ENCODE assay signal across 6 cellular contexts in the genomic region with DNA sequence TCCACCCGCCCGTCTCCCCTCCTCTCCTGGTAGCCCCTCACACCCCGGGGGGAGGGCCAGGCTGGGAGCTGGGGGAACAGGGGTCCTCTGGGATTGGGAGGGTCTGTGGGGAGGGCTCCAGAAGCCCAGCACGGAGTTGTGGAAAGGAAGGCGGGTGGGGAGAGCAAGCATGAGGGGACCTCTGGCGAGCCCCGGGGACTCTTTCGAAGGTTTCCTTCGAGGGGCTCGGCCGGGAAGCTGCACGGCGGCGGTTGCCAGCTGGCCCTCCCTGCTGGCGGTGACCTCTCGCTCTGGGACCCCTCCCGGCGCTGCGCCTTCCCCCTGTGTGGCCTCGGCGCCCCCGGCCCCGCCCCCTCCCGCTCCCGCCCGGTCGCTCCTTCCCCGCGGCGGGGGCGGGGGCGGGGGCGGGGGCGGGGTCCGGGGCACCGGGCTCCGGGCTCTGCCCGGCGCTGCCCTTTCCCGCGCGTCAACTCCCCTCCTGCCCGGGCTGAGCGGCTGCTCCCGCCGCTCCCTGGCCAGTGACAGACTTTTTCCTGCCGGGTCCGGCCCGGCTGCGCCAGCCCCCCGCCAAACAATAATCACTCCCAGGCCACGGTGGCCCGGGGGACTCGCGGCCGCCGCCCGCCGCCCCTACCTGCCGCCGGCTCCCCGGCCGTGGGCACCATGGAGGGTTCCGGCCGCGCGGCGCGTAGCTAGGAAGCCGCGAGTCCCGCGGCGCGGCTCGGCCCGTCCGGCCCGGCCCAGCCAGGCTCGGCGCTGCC. TPM values are rescaled to one million over a fixed set of nuclear protein-coding genes. Genes with fewer than 3 reads are reported as not detected.
A peak's percentile ranks its signal among the peaks of the same experiment; 100 is the strongest.
DNase-seq lines count a peak whose midpoint lies in the region; ATAC-seq and TF ChIP-seq lines count a peak whose summit lies in the region.

No MANE protein-coding gene starts in this region.

- CTCF ChIA-PET in BJ (lab: Yijun Ruan, JAX) = interaction anchor here (1.4 to 24.6 kb wide), 5 partner anchors 9 to 134 kb away, joined by 3 to 892 read pairs (median 78); a partner anchor contains a TSS

- H3K27me3 ChIP-seq in BJ (ENCODE audit: control insufficient read depth, insufficient read depth, low read length) = no peaks in the 10 kb centered on the region
- H3K27me3 ChIP-seq in liver (ENCODE audit: control insufficient read depth in 4 of 4, insufficient read depth in 4 of 4, low read length in 3 of 4) = no peaks in the 10 kb centered on the region

- DNase-seq in BJ (ENCODE audit: low read depth) (no peak), SK-N-MC (ENCODE audit: low read depth, low spot score) (no peak), NOMO-1 (lab: John Stamatoyannopoulos, UW; ENCODE audit: unreplicated experiment in 2 of 2) (no peak), inferior parietal cortex (ENCODE audit: extremely low spot score) (no peak)

- 3% methylated on average over 81 of the region's 81 CpGs for WGBS in liver

- peaks cover 8 to 24% (median 10%) of the 10 kb centered on the region in 4 donors for H3K4me1 ChIP-seq in liver (ENCODE audit: control insufficient read depth in 4 of 4, insufficient read depth in 4 of 4, low read length in 3 of 4)

- no peak for ATAC-seq in GM18520 (IDR thresholded peaks at IDR 0.05; ENCODE audit: unreplicated experiment)

- no peak overlapping the region for H3K27ac ChIP-seq in SK-N-MC
- H3K27ac ChIP-seq in liver (ENCODE audit: low read depth in 1 of 2, low read length in 2 of 2) = peak overlapping the region; percentile 14 to 73

- POLR2A ChIA-PET in BJ (lab: Charles Lee) = interaction anchor here (0.6 kb wide), 1 partner anchor 8 kb away, joined by 8 read pairs; no protein-coding TSS in a partner anchor

- TF ChIP-seq RAD21 in liver (IDR thresholded peaks at IDR 0.05) = no peak

- H3K9ac ChIP-seq in SK-N-MC (ENCODE audit: insufficient read length) (peak overlapping the region; percentile 81), liver (ENCODE audit: low read depth in 1 of 2, low read length in 2 of 2) (peak overlapping the region in 1 of 2 donors; percentile 39)

- H3K4me3 ChIP-seq in BJ (ENCODE audit: low read depth, low read length) (peak overlapping the region; percentile 72), SK-N-MC (peak overlapping the region; percentile 89), liver (ENCODE audit: low read depth in 1 of 3, low read length in 3 of 3) (peak overlapping the region in 1 of 3 donors; percentile 75)

- no peaks in the 10 kb centered on the region for H3K9me3 ChIP-seq in SK-N-MC (ENCODE audit: low read depth, low read length)
- no peaks in the 10 kb centered on the region for H3K9me3 ChIP-seq in liver (ENCODE audit: control insufficient read depth in 4 of 4, low read length in 3 of 4)

- H3K36me3 ChIP-seq in BJ (ENCODE audit: control insufficient read depth, insufficient read depth, low read length) = peaks cover 2% of the 10 kb centered on the region
- no peaks in the 10 kb centered on the region for H3K36me3 ChIP-seq in SK-N-MC (ENCODE audit: insufficient read depth, low read length)
- H3K36me3 ChIP-seq in liver (ENCODE audit: control insufficient read depth in 4 of 4, insufficient read depth in 3 of 4, low read depth in 1 of 4, low read length in 3 of 4) = no peaks in the 10 kb centered on the region

- TF ChIP-seq CTCF in BJ (IDR thresholded peaks at IDR 0.05; ENCODE audit: insufficient read depth, low read depth, low read length) (no peak), liver (IDR thresholded peaks at IDR 0.05; ENCODE audit: low read depth, low read length, missing input control) (no peak)

TF ChIP-seq in liver, 16 proteins besides CTCF, POLR2A, EP300 and RAD21:
- TF ChIP-seq TAF1 (conservative IDR thresholded peaks at IDR 0.05) (no peak), YY1 (IDR thresholded peaks at IDR 0.05) (no peak), FOXA1 (IDR thresholded peaks at IDR 0.05) (no peak), HNF4G (IDR thresholded peaks at IDR 0.05) (no peak), HNF4A (conservative IDR thresholded peaks at IDR 0.05) (no peak), FOXA2 (IDR thresholded peaks at IDR 0.05) (no peak), EGR1 (IDR thresholded peaks at IDR 0.05; ENCODE audit: low read depth in 2 of 2) (no peak)
- TF ChIP-seq, protein P1, sequence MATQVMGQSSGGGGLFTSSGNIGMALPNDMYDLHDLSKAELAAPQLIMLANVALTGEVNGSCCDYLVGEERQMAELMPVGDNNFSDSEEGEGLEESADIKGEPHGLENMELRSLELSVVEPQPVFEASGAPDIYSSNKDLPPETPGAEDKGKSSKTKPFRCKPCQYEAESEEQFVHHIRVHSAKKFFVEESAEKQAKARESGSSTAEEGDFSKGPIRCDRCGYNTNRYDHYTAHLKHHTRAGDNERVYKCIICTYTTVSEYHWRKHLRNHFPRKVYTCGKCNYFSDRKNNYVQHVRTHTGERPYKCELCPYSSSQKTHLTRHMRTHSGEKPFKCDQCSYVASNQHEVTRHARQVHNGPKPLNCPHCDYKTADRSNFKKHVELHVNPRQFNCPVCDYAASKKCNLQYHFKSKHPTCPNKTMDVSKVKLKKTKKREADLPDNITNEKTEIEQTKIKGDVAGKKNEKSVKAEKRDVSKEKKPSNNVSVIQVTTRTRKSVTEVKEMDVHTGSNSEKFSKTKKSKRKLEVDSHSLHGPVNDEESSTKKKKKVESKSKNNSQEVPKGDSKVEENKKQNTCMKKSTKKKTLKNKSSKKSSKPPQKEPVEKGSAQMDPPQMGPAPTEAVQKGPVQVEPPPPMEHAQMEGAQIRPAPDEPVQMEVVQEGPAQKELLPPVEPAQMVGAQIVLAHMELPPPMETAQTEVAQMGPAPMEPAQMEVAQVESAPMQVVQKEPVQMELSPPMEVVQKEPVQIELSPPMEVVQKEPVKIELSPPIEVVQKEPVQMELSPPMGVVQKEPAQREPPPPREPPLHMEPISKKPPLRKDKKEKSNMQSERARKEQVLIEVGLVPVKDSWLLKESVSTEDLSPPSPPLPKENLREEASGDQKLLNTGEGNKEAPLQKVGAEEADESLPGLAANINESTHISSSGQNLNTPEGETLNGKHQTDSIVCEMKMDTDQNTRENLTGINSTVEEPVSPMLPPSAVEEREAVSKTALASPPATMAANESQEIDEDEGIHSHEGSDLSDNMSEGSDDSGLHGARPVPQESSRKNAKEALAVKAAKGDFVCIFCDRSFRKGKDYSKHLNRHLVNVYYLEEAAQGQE (IDR thresholded peaks at IDR 0.05) = no peak

RNA-seq across cellular contexts. Expression of a gene that starts 1.0 kb away (rescaled TPM):
- polyA plus RNA-seq in BJ (2011; rRNA removed) (13.9 and 21.3 TPM in 2 replicates), liver (1 to 10 TPM in 1 of 2 donors, under 1 TPM in 1; 0.14 to 1.8 TPM)
- polyA minus RNA-seq in BJ (2011; rRNA and poly(A)+ RNA removed) = 9.8 and 11.6 TPM in 2 replicates
- under 1 TPM; 0.17 to 0.23 TPM for total RNA-seq in liver

RNA-seq across cellular contexts. Expression of a gene that starts 19.1 kb away (rescaled TPM):
- 95.6 and 119 TPM in 2 replicates for polyA plus RNA-seq in BJ (2011; rRNA removed)
- polyA minus RNA-seq in BJ (2011; rRNA and poly(A)+ RNA removed) = 14.4 and 21.1 TPM in 2 replicates
- 10 to 100 TPM; 18.8 to 53.0 TPM for total RNA-seq in liver
- polyA plus RNA-seq in liver = 100 to 1,000 TPM; 119 to 246 TPM

RNA-seq across cellular contexts. Expression of a gene that starts 19.4 kb away (rescaled TPM):
- polyA plus RNA-seq in BJ (2011; rRNA removed) (5.9 and 10.7 TPM in 2 replicates), liver (1 to 10 TPM; 4.5 to 5.4 TPM)
- 1.9 and 2.5 TPM in 2 replicates for polyA minus RNA-seq in BJ (2011; rRNA and poly(A)+ RNA removed)
- 1 to 10 TPM; 5.9 to 8.6 TPM for total RNA-seq in liver

RNA-seq across cellular contexts. Expression of a gene that starts 29.2 kb away (rescaled TPM):
- polyA plus RNA-seq in BJ (2011; rRNA removed) = 146 and 233 TPM in 2 replicates
- polyA minus RNA-seq in BJ (2011; rRNA and poly(A)+ RNA removed) = 104 and 141 TPM in 2 replicates
- total RNA-seq in liver = 10 to 100 TPM; 62.4 to 92.9 TPM
- polyA plus RNA-seq in liver = 10 to 100 TPM; 74.2 to 77.6 TPM

RNA-seq across cellular contexts. Expression of a gene that starts 31.5 kb away (rescaled TPM):
- polyA plus RNA-seq in BJ (2011; rRNA removed) (not detected in 2 replicates), liver (1 to 10 TPM; 1.1 to 1.6 TPM)
- not detected in 2 replicates for polyA minus RNA-seq in BJ (2011; rRNA and poly(A)+ RNA removed)
- total RNA-seq in liver = 1 to 10 TPM; 2.3 to 4.4 TPM
